Comparison of ENCODE assay signal across 9 cellular contexts in genomic region chr11:47409440-47410403, GRCh38. TPM values are rescaled to one million over a fixed set of nuclear protein-coding genes. Genes with fewer than 3 reads are reported as not detected.
DNase-seq lines count a peak whose midpoint lies in the region; ATAC-seq and TF ChIP-seq lines count a peak whose summit lies in the region.
"Had no signal": no experiment of that assay in that cellular context is flagged by ENCODE, and none has a peak within 500 bp of the region (broad histone marks: within the 10 kb centered on the region; RNA-seq: fewer than 3 reads in every experiment).

No MANE protein-coding gene starts in this region.

- no peaks in the 10 kb centered on the region for H3K36me3 Mint-ChIP-seq in activated CD8-positive, alpha-beta T cell treated with anti-CD3 and anti-CD28 coated beads for 36 hours (ENCODE audit: low read depth)
- H3K36me3 Mint-ChIP-seq in stimulated activated naive B cell treated with anti-CD40 and anti-IgM and Interleukin-4, amounts not matched to agents 10 μg/mL and 1 μg/mL and 100 μg/mL, for 72 hours, result peaks cover 15 to 18% of the 10 kb centered on the region in 2 donors

- DNase-seq in NCI-H1417 (lab: John Stamatoyannopoulos, UW) (peak in 2 of 3 experiments; percentile 66 to 71), NCI-H1417 treated with DMSO at 0.1 percent for 48 hours (lab: John Stamatoyannopoulos, UW) (no peak), D341Med (ENCODE audit: low spot score) (no peak), superior temporal gyrus (ENCODE audit: extremely low spot score) (no peak)
- DNase-seq in activated CD8-positive, alpha-beta T cell treated with anti-CD3 and anti-CD28 coated beads for 36 hours, result no peak
- no peak for DNase-seq in stimulated activated naive B cell treated with anti-CD40 and anti-IgM and Interleukin-4, amounts not matched to agents 10 μg/mL and 1 μg/mL and 100 μg/mL, for 72 hours

- POLR2A ChIA-PET in activated CD8-positive, alpha-beta T cell treated with anti-CD3 and anti-CD28 coated beads for 36 hours (lab: Charles Lee), result interaction anchor here (0.9 to 6.4 kb wide), 5 partner anchors 7 to 16 kb away, joined by 4 to 54 read pairs (median 12); partner anchors contain the start of gene PSMC3

- peak overlapping the region; percentile 94 for H3K27ac Mint-ChIP-seq in activated CD8-positive, alpha-beta T cell treated with anti-CD3 and anti-CD28 coated beads for 36 hours
- peak overlapping the region; percentile 96 for H3K27ac Mint-ChIP-seq in stimulated activated naive B cell treated with anti-CD40 and anti-IgM and Interleukin-4, amounts not matched to agents 10 μg/mL and 1 μg/mL and 100 μg/mL, for 72 hours

- peaks cover 19% of the 10 kb centered on the region for H3K36me3 ChIP-seq in iPS-15b (ENCODE audit: control insufficient read depth, insufficient read depth, low read length)

- no peaks in the 10 kb centered on the region for H3K27me3 ChIP-seq in iPS-15b (ENCODE audit: control insufficient read depth, insufficient read depth, low read length)

- peaks cover 21% of the 10 kb centered on the region for H3K4me1 Mint-ChIP-seq in activated CD8-positive, alpha-beta T cell treated with anti-CD3 and anti-CD28 coated beads for 36 hours (ENCODE audit: low read depth)
- peaks cover 28 to 41% of the 10 kb centered on the region in 2 donors for H3K4me1 Mint-ChIP-seq in stimulated activated naive B cell treated with anti-CD40 and anti-IgM and Interleukin-4, amounts not matched to agents 10 μg/mL and 1 μg/mL and 100 μg/mL, for 72 hours

- H3K4me3 Mint-ChIP-seq in activated CD8-positive, alpha-beta T cell treated with anti-CD3 and anti-CD28 coated beads for 36 hours, result peak overlapping the region; percentile 88
- H3K4me3 Mint-ChIP-seq in stimulated activated naive B cell treated with anti-CD40 and anti-IgM and Interleukin-4, amounts not matched to agents 10 μg/mL and 1 μg/mL and 100 μg/mL, for 72 hours, result peak overlapping the region; percentile 94 to 99

- TF ChIP-seq CTCF in activated CD8-positive, alpha-beta T cell treated with anti-CD3 and anti-CD28 coated beads for 36 hours (IDR thresholded peaks at IDR 0.05), result no peak

- CTCF ChIA-PET in activated CD8-positive, alpha-beta T cell treated with anti-CD3 and anti-CD28 coated beads for 36 hours (lab: Charles Lee), result interaction anchor here (1.1 to 6.7 kb wide), 5 partner anchors 9 to 38 kb away, joined by 3 to 108 read pairs (median 4); partner anchors contain the start of gene PSMC3

- H3K27me3 Mint-ChIP-seq in activated CD8-positive, alpha-beta T cell treated with anti-CD3 and anti-CD28 coated beads for 36 hours, result no peaks in the 10 kb centered on the region
- H3K27me3 Mint-ChIP-seq in stimulated activated naive B cell treated with anti-CD40 and anti-IgM and Interleukin-4, amounts not matched to agents 10 μg/mL and 1 μg/mL and 100 μg/mL, for 72 hours, result no peaks in the 10 kb centered on the region

- H3K9me3 Mint-ChIP-seq in activated CD8-positive, alpha-beta T cell treated with anti-CD3 and anti-CD28 coated beads for 36 hours, result no peaks in the 10 kb centered on the region
- H3K9me3 Mint-ChIP-seq in stimulated activated naive B cell treated with anti-CD40 and anti-IgM and Interleukin-4, amounts not matched to agents 10 μg/mL and 1 μg/mL and 100 μg/mL, for 72 hours, result no peaks in the 10 kb centered on the region

- peak overlapping the region; percentile 87 for H3K9ac ChIP-seq in iPS-15b (ENCODE audit: low read depth, low read length)

- intact Hi-C loops in activated CD8-positive, alpha-beta T cell treated with anti-CD3 and anti-CD28 coated beads for 36 hours (cut with micrococcal nuclease), result loop anchor here (2.0 kb wide), 1 partner anchor 37 kb away; no protein-coding TSS in a partner anchor

- peaks cover 10% of the 10 kb centered on the region for H3K4me1 ChIP-seq in iPS-15b (ENCODE audit: control insufficient read depth, insufficient read depth, low read length)

- no peaks in the 10 kb centered on the region for H3K9me3 ChIP-seq in iPS-15b (ENCODE audit: control insufficient read depth, insufficient read depth, low read length)

- H3K4me3 ChIP-seq in iPS-15b (ENCODE audit: low read depth, low read length), result peak overlapping the region; percentile 91

- no peak for ATAC-seq in activated CD8-positive, alpha-beta T cell treated with anti-CD3 and anti-CD28 coated beads for 36 hours
- ATAC-seq in stimulated activated naive B cell treated with anti-CD40 and anti-IgM and Interleukin-4, amounts not matched to agents 10 μg/mL and 1 μg/mL and 100 μg/mL, for 72 hours (replicated peaks), result no peak
- no peak for ATAC-seq in HG03025 (IDR thresholded peaks at IDR 0.05; ENCODE audit: low FRiP score, unreplicated experiment)

RNA-seq across cellular contexts. Expression of gene SLC39A13, which starts 1.3 kb away (rescaled TPM):
- 10 to 100 TPM; 10.0 to 10.5 TPM for total RNA-seq in activated CD8-positive, alpha-beta T cell treated with anti-CD3 and anti-CD28 coated beads for 36 hours

RNA-seq across cellular contexts. Expression of gene PSMC3, which starts 16.5 kb away (rescaled TPM):
- 100 to 1,000 TPM; 137 to 140 TPM for total RNA-seq in activated CD8-positive, alpha-beta T cell treated with anti-CD3 and anti-CD28 coated beads for 36 hours

RNA-seq across cellular contexts. Expression of gene SPI1, which starts 31.4 kb away (rescaled TPM):
- under 1 TPM in 1 of 2 experiments, not detected in 1; 0.25 TPM for total RNA-seq in activated CD8-positive, alpha-beta T cell treated with anti-CD3 and anti-CD28 coated beads for 36 hours
- total RNA-seq: glomerular endothelial cell had no signal

RNA-seq across cellular contexts. Expression of gene RAPSN, which starts 39.2 kb away (rescaled TPM):
- total RNA-seq in activated CD8-positive, alpha-beta T cell treated with anti-CD3 and anti-CD28 coated beads for 36 hours, result under 1 TPM; 0.36 to 0.81 TPM
- total RNA-seq: glomerular endothelial cell had no signal

RNA-seq across cellular contexts. Expression of gene MYBPC3, which starts 57.2 kb away (rescaled TPM):
- total RNA-seq in activated CD8-positive, alpha-beta T cell treated with anti-CD3 and anti-CD28 coated beads for 36 hours, result not detected
- total RNA-seq: glomerular endothelial cell had no signal

Comparison
In these comparisons a context has a peak if more than half of its experiments do, and no peak if none do; other contexts are left out.
1. DNase-seq: peak in NCI-H1417 (2 of 3); none in NCI-H1417 treated with DMSO at 0.1 percent for 48 hours (single experiment), activated CD8-positive, alpha-beta T cell treated with anti-CD3 and anti-CD28 coated beads for 36 hours (single experiment), stimulated activated naive B cell treated with anti-CD40 and anti-IgM and Interleukin-4, amounts not matched to agents 10 μg/mL and 1 μg/mL and 100 μg/mL, for 72 hours (single experiment), D341Med (single experiment) and superior temporal gyrus (single experiment).